8 cellular contexts compared by ENCODE assay signal in the genomic region with DNA sequence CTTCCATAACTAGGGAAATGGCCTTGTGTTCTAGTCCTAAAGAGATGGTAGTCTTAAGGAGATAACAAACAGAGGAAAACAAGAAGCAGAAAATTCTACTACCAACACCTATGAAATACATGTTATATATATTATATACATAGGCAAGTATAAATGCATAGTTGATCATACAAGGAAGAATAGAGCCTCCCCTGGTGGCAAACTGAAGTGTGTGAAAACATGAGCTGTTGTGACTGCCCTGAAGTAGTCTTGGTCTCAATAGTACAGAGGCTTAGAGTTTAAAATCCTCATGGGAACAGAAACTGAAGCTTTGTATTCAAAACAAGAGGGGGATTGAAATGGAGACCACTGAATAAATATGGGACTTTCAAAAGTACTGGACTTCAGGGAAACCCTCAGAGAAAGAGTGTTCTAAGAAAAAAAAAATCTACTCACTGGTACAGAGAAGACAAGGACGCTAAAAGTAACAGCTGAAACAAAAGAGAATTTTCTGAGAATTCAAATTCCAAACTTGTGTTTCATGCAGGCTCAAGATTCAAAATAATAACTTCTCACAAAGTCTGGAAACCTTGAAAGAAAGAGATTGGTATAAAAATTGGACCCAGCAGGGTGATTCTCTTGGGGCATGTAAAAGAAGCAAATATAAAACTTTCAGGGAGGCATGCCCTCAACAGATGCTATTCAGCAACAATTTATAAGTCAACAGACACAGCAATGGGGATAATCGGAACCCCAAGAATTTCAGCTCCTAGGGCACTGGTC. TPM values are rescaled to one million over a fixed set of nuclear protein-coding genes. Genes with fewer than 3 reads are reported as not detected.
DNase-seq lines count a peak whose midpoint lies in the region; ATAC-seq and TF ChIP-seq lines count a peak whose summit lies in the region.

No MANE protein-coding gene starts in this region.

- H3K4me1 Mint-ChIP-seq in activated naive CD4-positive, alpha-beta T cell treated with anti-CD3 and anti-CD28 coated beads, Interleukin-2, amount 10 ng/mL, durations not matched to agents 7 days and 5 days = peaks cover 14% of the 10 kb centered on the region
- H3K4me1 Mint-ChIP-seq in memory B cell = peaks cover 5% of the 10 kb centered on the region

- peak overlapping the region; percentile 50 for H3K27ac Mint-ChIP-seq in activated naive CD4-positive, alpha-beta T cell treated with anti-CD3 and anti-CD28 coated beads, Interleukin-2, amount 10 ng/mL, durations not matched to agents 7 days and 5 days
- H3K27ac Mint-ChIP-seq in memory B cell = no peak overlapping the region

- DNase-seq in activated naive CD4-positive, alpha-beta T cell treated with anti-CD3 and anti-CD28 coated beads, Interleukin-2, amount 10 ng/mL, durations not matched to agents 7 days and 5 days = peak; percentile 58
- no peak for DNase-seq in activated naive CD4-positive, alpha-beta T cell treated with anti-CD3 and anti-CD28 coated beads, Interleukin-2, amount 50 U/mL, for 16 hours
- no peak for DNase-seq in memory B cell (ENCODE audit: low spot score in 2 of 2)
- DNase-seq in SKM-1 treated with dmso at 0.1 percent for 144 hours (lab: John Stamatoyannopoulos, UW; ENCODE audit: unreplicated experiment) = no peak
- DNase-seq in Right ventricle myocardium superior = no peak

- CTCF ChIA-PET in activated naive CD4-positive, alpha-beta T cell treated with anti-CD3 and anti-CD28 coated beads, Interleukin-2, amount 10 ng/mL, durations not matched to agents 7 days and 5 days (lab: Charles Lee) = interaction anchor here (0.5 to 2.0 kb wide), 24 partner anchors 8 to 482 kb away, joined by 3 to 10 read pairs (median 4); no protein-coding TSS in a partner anchor

- H3K4me3 Mint-ChIP-seq in activated naive CD4-positive, alpha-beta T cell treated with anti-CD3 and anti-CD28 coated beads, Interleukin-2, amount 10 ng/mL, durations not matched to agents 7 days and 5 days = no peak overlapping the region
- H3K4me3 Mint-ChIP-seq in memory B cell = no peak overlapping the region

- H3K36me3 Mint-ChIP-seq in activated naive CD4-positive, alpha-beta T cell treated with anti-CD3 and anti-CD28 coated beads, Interleukin-2, amount 10 ng/mL, durations not matched to agents 7 days and 5 days = peaks cover under 1% of the 10 kb centered on the region
- no peaks in the 10 kb centered on the region for H3K36me3 Mint-ChIP-seq in memory B cell

- no peaks in the 10 kb centered on the region for H3K27me3 Mint-ChIP-seq in activated naive CD4-positive, alpha-beta T cell treated with anti-CD3 and anti-CD28 coated beads, Interleukin-2, amount 10 ng/mL, durations not matched to agents 7 days and 5 days
- H3K27me3 Mint-ChIP-seq in memory B cell = peaks cover 2% of the 10 kb centered on the region

- no peak overlapping the region for H3K27ac ChIP-seq in VCaP

- ATAC-seq in HG03039 (IDR thresholded peaks at IDR 0.05; ENCODE audit: unreplicated experiment) (peak; percentile 75), memory B cell (ENCODE audit: low read depth) (peak; percentile 56), HG02571 (IDR thresholded peaks at IDR 0.05; ENCODE audit: unreplicated experiment) (no peak), Right ventricle myocardium superior (ENCODE audit: poor library complexity) (no peak)

- intact Hi-C loops in Right ventricle myocardium superior (cut with DNase I) = no loop called here

- peaks cover 7% of the 10 kb centered on the region for H3K9me3 Mint-ChIP-seq in activated naive CD4-positive, alpha-beta T cell treated with anti-CD3 and anti-CD28 coated beads, Interleukin-2, amount 10 ng/mL, durations not matched to agents 7 days and 5 days
- no peaks in the 10 kb centered on the region for H3K9me3 Mint-ChIP-seq in memory B cell

- peak; percentile 68 for TF ChIP-seq CTCF in VCaP (conservative IDR thresholded peaks at IDR 0.05)

RNA-seq across cellular contexts. Expression of gene SAMD3, which starts 59.7 kb away (rescaled TPM):
- 0.19 TPM for total RNA-seq in Right ventricle myocardium superior

Comparison
In these comparisons a context has a peak if more than half of its experiments do, and no peak if none do; other contexts are left out.
1. ATAC-seq: peak in HG03039 (single experiment) and memory B cell (single experiment); none in HG02571 (single experiment) and Right ventricle myocardium superior (single experiment).